6 cellular contexts compared by ENCODE assay signal in genomic region chr17:4998666-4999428, GRCh38. TPM values are rescaled to one million over a fixed set of nuclear protein-coding genes. Genes with fewer than 3 reads are reported as not detected.
DNase-seq lines count a peak whose midpoint lies in the region; ATAC-seq and TF ChIP-seq lines count a peak whose summit lies in the region.

No MANE protein-coding gene starts in this region.

- TF ChIP-seq CTCF in HEK293 (tag by site-specific recombination; IDR thresholded peaks at IDR 0.05) = no peak
- TF ChIP-seq CTCF in MCF 10A (IDR thresholded peaks at IDR 0.05; ENCODE audit: unreplicated experiment) = no peak
- TF ChIP-seq CTCF in neural crest cell (conservative IDR thresholded peaks at IDR 0.05) = no peak

- BruUV-seq in MCF 10A (replicated peaks; lab: Mats Ljungman, UMichigan) = no TSS peak

- H3K4me3 ChIP-seq in HEK293 (ENCODE audit: low read depth, low read length) = peak overlapping the region; percentile 65

- peaks cover 13 to 33% of the 10 kb centered on the region in 2 experiments; a peak in 2 of 3 replicates for H3K36me3 ChIP-seq in HEK293 (ENCODE audit: control insufficient read depth in 2 of 2, insufficient read depth in 1 of 2, low read length in 2 of 2)

- H3K4me3 Mint-ChIP-seq in MCF 10A (ENCODE audit: unreplicated experiment) = peak overlapping the region; percentile 97
- H3K4me3 Mint-ChIP-seq in neural crest cell = peak overlapping the region; percentile 88

- no peak for ATAC-seq in HG03460 (IDR thresholded peaks at IDR 0.05; ENCODE audit: unreplicated experiment)

- CTCF ChIA-PET in HEK293 (lab: Yijun Ruan, JAX) = interaction anchor here (0.6 to 3.1 kb wide), 7 partner anchors 7 to 209 kb away, joined by 3 to 21 read pairs (median 4); partner anchors contain the start of gene CAMTA2
- CTCF ChIA-PET in MCF 10A (lab: Yijun Ruan, JAX) = interaction anchor here (1.1 to 1.2 kb wide), 2 partner anchors 12 to 89 kb away, joined by 4 to 5 read pairs; partner anchors contain the start of gene CAMTA2

- POLR2A ChIA-PET in HEK293 (lab: Yijun Ruan, JAX) = interaction anchor here (0.7 to 2.5 kb wide), 7 partner anchors 8 to 59 kb away, joined by 3 to 27 read pairs (median 13); partner anchors contain the start of genes CAMTA2, PFN1, RNF167 and SLC25A11
- POLR2A ChIA-PET in MCF 10A (lab: Yijun Ruan, JAX) = interaction anchor here (2.1 to 3.1 kb wide), 5 partner anchors 11 to 89 kb away, joined by 12 to 48 read pairs (median 23); partner anchors contain the start of genes CAMTA2, PFN1, RNF167 and SLC25A11

- H3K27ac ChIP-seq in HEK293 (ENCODE audit: extremely low read depth, low read depth, low read length) = peak overlapping the region; percentile 77; the same call in 1 of the 2 replicates

- peaks cover 14% of the 10 kb centered on the region for H3K4me1 ChIP-seq in HEK293 (ENCODE audit: control insufficient read depth, insufficient read depth, low read length)

- peak overlapping the region; percentile 86 for H3K27ac Mint-ChIP-seq in MCF 10A (ENCODE audit: low read depth, unreplicated experiment)
- H3K27ac Mint-ChIP-seq in neural crest cell (ENCODE audit: unreplicated experiment) = peak overlapping the region; percentile 50

- H3K9me3 Mint-ChIP-seq in MCF 10A (ENCODE audit: unreplicated experiment) (no peaks in the 10 kb centered on the region), neural crest cell (no peaks in the 10 kb centered on the region)

- H3K27me3 Mint-ChIP-seq in MCF 10A (ENCODE audit: insufficient read depth, unreplicated experiment) (no peaks in the 10 kb centered on the region), neural crest cell (ENCODE audit: low read depth) (peaks cover 7% of the 10 kb centered on the region)

- intact Hi-C loops in MCF 10A (cut with micrococcal nuclease) = no loop called here

- DNase-seq in MCF 10A (ENCODE audit: unreplicated experiment) = no peak
- DNase-seq in neural crest cell (ENCODE audit: low read depth, low spot score) = no peak
- DNase-seq in SKM-1 (lab: John Stamatoyannopoulos, UW; ENCODE audit: unreplicated experiment) = no peak
- no peak for DNase-seq in cerebellum (ENCODE audit: low spot score)

- H3K4me1 Mint-ChIP-seq in MCF 10A (ENCODE audit: insufficient read depth, unreplicated experiment) (peaks cover 23% of the 10 kb centered on the region), neural crest cell (peaks cover 15% of the 10 kb centered on the region)

- H3K36me3 Mint-ChIP-seq in MCF 10A (ENCODE audit: insufficient read depth, unreplicated experiment) (peaks cover 29% of the 10 kb centered on the region), neural crest cell (ENCODE audit: low read depth) (peaks cover 10% of the 10 kb centered on the region)

- H3K9me3 ChIP-seq in HEK293 (ENCODE audit: control insufficient read depth, insufficient read depth, low read depth, low read length) = no peaks in the 10 kb centered on the region

TF ChIP-seq in HEK293, 187 proteins besides CTCF, POLR2A, EP300 and RAD21:
- peak; percentile 69 for TF ChIP-seq GLIS2 (tag by site-specific recombination; IDR thresholded peaks at IDR 0.05)
- no peak for TF ChIP-seq ZSCAN30 (tag by site-specific recombination; IDR thresholded peaks at IDR 0.05)
- TF ChIP-seq, protein P1, sequence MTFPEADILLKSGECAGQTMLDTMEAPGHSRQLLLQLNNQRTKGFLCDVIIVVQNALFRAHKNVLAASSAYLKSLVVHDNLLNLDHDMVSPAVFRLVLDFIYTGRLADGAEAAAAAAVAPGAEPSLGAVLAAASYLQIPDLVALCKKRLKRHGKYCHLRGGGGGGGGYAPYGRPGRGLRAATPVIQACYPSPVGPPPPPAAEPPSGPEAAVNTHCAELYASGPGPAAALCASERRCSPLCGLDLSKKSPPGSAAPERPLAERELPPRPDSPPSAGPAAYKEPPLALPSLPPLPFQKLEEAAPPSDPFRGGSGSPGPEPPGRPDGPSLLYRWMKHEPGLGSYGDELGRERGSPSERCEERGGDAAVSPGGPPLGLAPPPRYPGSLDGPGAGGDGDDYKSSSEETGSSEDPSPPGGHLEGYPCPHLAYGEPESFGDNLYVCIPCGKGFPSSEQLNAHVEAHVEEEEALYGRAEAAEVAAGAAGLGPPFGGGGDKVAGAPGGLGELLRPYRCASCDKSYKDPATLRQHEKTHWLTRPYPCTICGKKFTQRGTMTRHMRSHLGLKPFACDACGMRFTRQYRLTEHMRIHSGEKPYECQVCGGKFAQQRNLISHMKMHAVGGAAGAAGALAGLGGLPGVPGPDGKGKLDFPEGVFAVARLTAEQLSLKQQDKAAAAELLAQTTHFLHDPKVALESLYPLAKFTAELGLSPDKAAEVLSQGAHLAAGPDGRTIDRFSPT (tag by site-specific recombination; IDR thresholded peaks at IDR 0.05) = 0 out of 2 replicates have a peak, but pooled peaks have one; percentile 69
- TF ChIP-seq EGR2 (tag by site-specific recombination; IDR thresholded peaks at IDR 0.05; ENCODE audit: low read depth) = peak; percentile 38; the same call in 1 of the 2 replicates
- TF ChIP-seq YY2 (tag by site-specific recombination; IDR thresholded peaks at IDR 0.05) = no peak
- TF ChIP-seq ZNF394 (tag by site-specific recombination; IDR thresholded peaks at IDR 0.05; ENCODE audit: borderline replicate concordance) = peak; percentile 11; the same call in 1 of the 2 replicates
- TF ChIP-seq ZNF175 (tag by site-specific recombination; IDR thresholded peaks at IDR 0.05) = no peak
- TF ChIP-seq ZFHX2 (tag by site-specific recombination; conservative IDR thresholded peaks at IDR 0.05) = peak; percentile 54
- no peak for TF ChIP-seq ZNF157 (tag by site-specific recombination; IDR thresholded peaks at IDR 0.05)
- no peak for TF ChIP-seq ZNF174 (tag by site-specific recombination; IDR thresholded peaks at IDR 0.05)
- peak; percentile 24; the same call in 1 of the 2 replicates for TF ChIP-seq WT1 (tag by site-specific recombination; IDR thresholded peaks at IDR 0.05)
- TF ChIP-seq KLF1 (tag by site-specific recombination; IDR thresholded peaks at IDR 0.05) = peak; percentile 63
- peak; percentile 78 for TF ChIP-seq ZBTB20 (tag by site-specific recombination; IDR thresholded peaks at IDR 0.05)

RNA-seq across cellular contexts. Expression of gene KIF1C, which starts 1.1 kb away (rescaled TPM):
- 84.8 and 100 TPM in 2 replicates for total RNA-seq in MCF 10A (2022)
- total RNA-seq in neural crest cell = 61.7 and 68.4 TPM in 2 replicates
- total RNA-seq in cerebellum = 15.2 TPM

RNA-seq across cellular contexts. Expression of gene INCA1, which starts 1.5 kb away (rescaled TPM):
- total RNA-seq in MCF 10A (2022) (0.44 and 0.49 TPM in 2 replicates), neural crest cell (0.43 and 0.86 TPM in 2 replicates), cerebellum (0.27 TPM)

RNA-seq across cellular contexts. Expression of gene CAMTA2, which starts 11.4 kb away (rescaled TPM):
- 126 and 154 TPM in 2 replicates for total RNA-seq in MCF 10A (2022)
- total RNA-seq in neural crest cell = 12.5 and 17.4 TPM in 2 replicates
- total RNA-seq in cerebellum = 10.0 TPM

RNA-seq across cellular contexts. Expression of gene SPAG7, which starts 31.2 kb away (rescaled TPM):
- total RNA-seq in MCF 10A (2022) (112 and 151 TPM in 2 replicates), neural crest cell (76.9 and 78.9 TPM in 2 replicates), cerebellum (24.0 TPM)

RNA-seq across cellular contexts. Expression of gene SLC52A1, which starts 36.4 kb away (rescaled TPM):
- total RNA-seq in MCF 10A (2022) = not detected in 2 replicates
- not detected in 2 replicates for total RNA-seq in neural crest cell
- total RNA-seq in cerebellum = not detected
